Comparison of ENCODE assay signal across 1 cellular context in the genomic region with DNA sequence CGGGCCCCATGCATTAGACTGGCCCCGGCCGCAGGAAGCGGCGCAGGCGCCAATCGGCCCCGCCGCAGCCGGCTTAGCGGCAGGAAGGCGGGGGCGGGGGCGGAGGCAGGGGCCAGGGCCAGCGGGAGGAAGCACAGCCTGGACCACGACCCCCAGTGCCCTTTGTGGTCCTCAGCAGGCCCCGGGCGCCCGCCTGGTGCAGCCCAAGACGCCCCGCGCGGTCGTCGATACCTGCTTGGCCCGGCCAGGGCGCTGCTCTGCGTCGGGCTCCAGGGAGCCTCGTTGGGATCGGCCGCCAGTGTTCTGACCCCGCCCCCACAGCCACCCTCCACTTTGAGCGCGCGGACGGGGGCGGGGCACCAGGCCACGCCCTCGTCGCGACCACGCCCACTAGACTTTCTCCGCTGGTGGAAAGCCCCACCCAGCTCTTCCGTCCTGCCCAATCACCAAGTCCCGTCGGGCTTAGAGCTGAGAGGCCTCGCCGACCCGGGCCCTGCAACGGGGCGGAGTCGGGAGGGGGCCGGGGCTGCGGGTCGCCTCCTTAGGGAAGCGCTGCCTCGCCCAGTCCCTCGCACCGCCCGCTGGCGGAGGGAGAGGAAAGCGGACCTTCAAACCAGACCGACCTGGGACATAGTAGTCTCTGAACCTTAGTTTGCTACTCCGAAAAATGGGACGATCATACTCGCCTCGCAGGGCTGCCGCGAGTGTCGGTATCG.
TF ChIP-seq lines count a peak whose summit lies in the region.

A gene with protein sequence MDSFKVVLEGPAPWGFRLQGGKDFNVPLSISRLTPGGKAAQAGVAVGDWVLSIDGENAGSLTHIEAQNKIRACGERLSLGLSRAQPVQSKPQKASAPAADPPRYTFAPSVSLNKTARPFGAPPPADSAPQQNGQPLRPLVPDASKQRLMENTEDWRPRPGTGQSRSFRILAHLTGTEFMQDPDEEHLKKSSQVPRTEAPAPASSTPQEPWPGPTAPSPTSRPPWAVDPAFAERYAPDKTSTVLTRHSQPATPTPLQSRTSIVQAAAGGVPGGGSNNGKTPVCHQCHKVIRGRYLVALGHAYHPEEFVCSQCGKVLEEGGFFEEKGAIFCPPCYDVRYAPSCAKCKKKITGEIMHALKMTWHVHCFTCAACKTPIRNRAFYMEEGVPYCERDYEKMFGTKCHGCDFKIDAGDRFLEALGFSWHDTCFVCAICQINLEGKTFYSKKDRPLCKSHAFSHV (minus strand): TSS at position 308 of the 716 bp plus-strand sequence. CDS start 1,092 bp downstream, outside the sequence.

TF ChIP-seq in GM12878, 131 proteins besides CTCF, POLR2A, EP300 and RAD21 (continued from another document):
- TF ChIP-seq, protein P1, sequence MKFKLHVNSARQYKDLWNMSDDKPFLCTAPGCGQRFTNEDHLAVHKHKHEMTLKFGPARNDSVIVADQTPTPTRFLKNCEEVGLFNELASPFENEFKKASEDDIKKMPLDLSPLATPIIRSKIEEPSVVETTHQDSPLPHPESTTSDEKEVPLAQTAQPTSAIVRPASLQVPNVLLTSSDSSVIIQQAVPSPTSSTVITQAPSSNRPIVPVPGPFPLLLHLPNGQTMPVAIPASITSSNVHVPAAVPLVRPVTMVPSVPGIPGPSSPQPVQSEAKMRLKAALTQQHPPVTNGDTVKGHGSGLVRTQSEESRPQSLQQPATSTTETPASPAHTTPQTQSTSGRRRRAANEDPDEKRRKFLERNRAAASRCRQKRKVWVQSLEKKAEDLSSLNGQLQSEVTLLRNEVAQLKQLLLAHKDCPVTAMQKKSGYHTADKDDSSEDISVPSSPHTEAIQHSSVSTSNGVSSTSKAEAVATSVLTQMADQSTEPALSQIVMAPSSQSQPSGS (IDR thresholded peaks at IDR 0.05; ENCODE audit: low read length), result no peak
- peak; percentile 31; the same call in 1 of the 2 replicates for TF ChIP-seq CREM (IDR thresholded peaks at IDR 0.05; ENCODE audit: low read depth)
- no peak for TF ChIP-seq FOS (IDR thresholded peaks at IDR 0.05; ENCODE audit: borderline replicate concordance, extremely low read depth, insufficient read length)
- TF ChIP-seq SUPT20H (IDR thresholded peaks at IDR 0.05; ENCODE audit: borderline replicate concordance, control insufficient read depth, low read depth, low read length), result no peak
- TF ChIP-seq POLR2AphosphoS2 (IDR thresholded peaks at IDR 0.05; ENCODE audit: low read depth, low read length), result peak; percentile 85; the same call in 1 of the 2 replicates
- TF ChIP-seq SREBF2 (IDR thresholded peaks at IDR 0.05; ENCODE audit: low read length), result no peak
- 0 out of 2 replicates have a peak, but pooled peaks have one; percentile 20 for TF ChIP-seq NRF1 (conservative IDR thresholded peaks at IDR 0.05; ENCODE audit: low read depth, low read length)
- TF ChIP-seq CBFB (IDR thresholded peaks at IDR 0.05; ENCODE audit: low read depth), result no peak
- TF ChIP-seq ZNF207 (IDR thresholded peaks at IDR 0.05; ENCODE audit: borderline replicate concordance), result no peak
- TF ChIP-seq KLF5 (IDR thresholded peaks at IDR 0.05; ENCODE audit: partially characterized antibody), result peak; percentile 17
- TF ChIP-seq YBX1 (IDR thresholded peaks at IDR 0.05), result no peak
- 0 out of 2 replicates have a peak, but pooled peaks have one; percentile 78 for TF ChIP-seq CHD4 (IDR thresholded peaks at IDR 0.05)
- TF ChIP-seq SPI1 (IDR thresholded peaks at IDR 0.05; ENCODE audit: borderline replicate concordance, insufficient read depth, low read depth, low read length), result no peak
- no peak for TF ChIP-seq MXI1 (IDR thresholded peaks at IDR 0.05; ENCODE audit: low read depth, low read length)
- TF ChIP-seq ZNF622 (IDR thresholded peaks at IDR 0.05), result no peak
- TF ChIP-seq IRF4 (IDR thresholded peaks at IDR 0.05; ENCODE audit: low read depth, low read length), result no peak
- TF ChIP-seq TCF7 (IDR thresholded peaks at IDR 0.05; ENCODE audit: borderline replicate concordance), result no peak
- TF ChIP-seq BCL11A (IDR thresholded peaks at IDR 0.05; ENCODE audit: low read depth, low read length), result no peak
- TF ChIP-seq SRF (IDR thresholded peaks at IDR 0.05; ENCODE audit: low read depth in 2 of 2, low read length in 2 of 2), result no peak
- no peak for TF ChIP-seq JUNB (IDR thresholded peaks at IDR 0.05)
- no peak for TF ChIP-seq PAX8 (IDR thresholded peaks at IDR 0.05)
- TF ChIP-seq RB1 (IDR thresholded peaks at IDR 0.05; ENCODE audit: borderline replicate concordance), result no peak; the same call in 1 of the 2 replicates
- TF ChIP-seq RAD51 (IDR thresholded peaks at IDR 0.05), result no peak
- TF ChIP-seq CEBPB (IDR thresholded peaks at IDR 0.05; ENCODE audit: borderline replicate concordance in 1 of 2, low read depth in 2 of 2, low read length in 2 of 2), result no peak
- TF ChIP-seq, protein P2, sequence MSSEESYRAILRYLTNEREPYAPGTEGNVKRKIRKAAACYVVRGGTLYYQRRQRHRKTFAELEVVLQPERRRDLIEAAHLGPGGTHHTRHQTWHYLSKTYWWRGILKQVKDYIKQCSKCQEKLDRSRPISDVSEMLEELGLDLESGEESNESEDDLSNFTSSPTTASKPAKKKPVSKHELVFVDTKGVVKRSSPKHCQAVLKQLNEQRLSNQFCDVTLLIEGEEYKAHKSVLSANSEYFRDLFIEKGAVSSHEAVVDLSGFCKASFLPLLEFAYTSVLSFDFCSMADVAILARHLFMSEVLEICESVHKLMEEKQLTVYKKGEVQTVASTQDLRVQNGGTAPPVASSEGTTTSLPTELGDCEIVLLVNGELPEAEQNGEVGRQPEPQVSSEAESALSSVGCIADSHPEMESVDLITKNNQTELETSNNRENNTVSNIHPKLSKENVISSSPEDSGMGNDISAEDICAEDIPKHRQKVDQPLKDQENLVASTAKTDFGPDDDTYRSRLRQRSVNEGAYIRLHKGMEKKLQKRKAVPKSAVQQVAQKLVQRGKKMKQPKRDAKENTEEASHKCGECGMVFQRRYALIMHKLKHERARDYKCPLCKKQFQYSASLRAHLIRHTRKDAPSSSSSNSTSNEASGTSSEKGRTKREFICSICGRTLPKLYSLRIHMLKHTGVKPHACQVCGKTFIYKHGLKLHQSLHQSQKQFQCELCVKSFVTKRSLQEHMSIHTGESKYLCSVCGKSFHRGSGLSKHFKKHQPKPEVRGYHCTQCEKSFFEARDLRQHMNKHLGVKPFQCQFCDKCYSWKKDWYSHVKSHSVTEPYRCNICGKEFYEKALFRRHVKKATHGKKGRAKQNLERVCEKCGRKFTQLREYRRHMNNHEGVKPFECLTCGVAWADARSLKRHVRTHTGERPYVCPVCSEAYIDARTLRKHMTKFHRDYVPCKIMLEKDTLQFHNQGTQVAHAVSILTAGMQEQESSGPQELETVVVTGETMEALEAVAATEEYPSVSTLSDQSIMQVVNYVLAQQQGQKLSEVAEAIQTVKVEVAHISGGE (CRISPR knock-in tag; IDR thresholded peaks at IDR 0.05), result no peak
TF ChIP-seq in GM12878: peak in this region for 31.
